Comparison of ENCODE assay signal across 21 cellular contexts in genomic region chr16:911604-912321, GRCh38.
"Had no signal": no experiment of that assay in that cellular context is flagged by ENCODE, and none has a peak within 500 bp of the region (broad histone marks: within the 10 kb centered on the region; RNA-seq: fewer than 3 reads in every experiment).

No MANE protein-coding gene starts in this region.

- H3K27me3 ChIP-seq: adrenal gland, breast epithelium, right atrium auricular region, transverse colon had no signal

- H3K9me3 Mint-ChIP-seq: naive B cell; stimulated activated naive CD8-positive, alpha-beta T cell treated with anti-CD3 and anti-CD28 coated beads, Interleukin-15, Interleukin-2, amounts not matched to agents 100 ng/mL and 50 ng/mL, for 24 hours; T-cell had no signal

- ATAC-seq: activated CD8-positive, alpha-beta T cell treated with anti-CD3 and anti-CD28 coated beads, Interleukin-2, amount 10 ng/mL, durations not matched to agents 7 days and 5 days; left lobe of liver; lower lobe of right lung; psoas muscle; T-cell had no signal

- H3K27me3 Mint-ChIP-seq: activated naive CD8-positive, alpha-beta T cell; naive B cell; stimulated activated naive CD8-positive, alpha-beta T cell treated with anti-CD3 and anti-CD28 coated beads, Interleukin-15, Interleukin-2, amounts not matched to agents 100 ng/mL and 50 ng/mL, for 24 hours; T-cell had no signal

- H3K27ac Mint-ChIP-seq: activated CD8-positive, alpha-beta T cell treated with anti-CD3 and anti-CD28 coated beads, Interleukin-2, amount 10 ng/mL, durations not matched to agents 7 days and 5 days; activated naive CD8-positive, alpha-beta T cell; endodermal cell; stimulated activated naive CD8-positive, alpha-beta T cell treated with anti-CD3 and anti-CD28 coated beads, Interleukin-15, Interleukin-2, amounts not matched to agents 100 ng/mL and 50 ng/mL, for 24 hours; T-cell; T-helper 2 cell treated with Interferon-gamma antibody and Interleukin-4, amounts not matched to agents 5 μg/mL and 100 μg/mL, for 36 hours had no signal

- H3K36me3 ChIP-seq: adrenal gland, breast epithelium had no signal

- H3K4me3 ChIP-seq: adrenal gland, breast epithelium, coronary artery, lower lobe of right lung, psoas muscle, right atrium auricular region, transverse colon had no signal

- DNase-seq: activated CD4-positive, alpha-beta T cell treated with anti-CD3 and anti-CD28 coated beads, Interleukin-2, amount 50 U/mL, for 1 hour; activated CD4-positive, CD25-positive, alpha-beta regulatory T cell treated with anti-CD3 and anti-CD28 coated beads, Interleukin-2, amount 50 U/mL, for 72 hours; activated CD8-positive, alpha-beta T cell treated with anti-CD3 and anti-CD28 coated beads, Interleukin-2, amount 10 ng/mL, durations not matched to agents 7 days and 5 days; adrenal gland; endodermal cell; kidney; lower lobe of right lung; naive B cell; psoas muscle; stimulated activated CD4-positive, alpha-beta T cell treated with anti-CD3 and anti-CD28 coated beads, Interleukin-12 subunit alpha, Interleukin-12 subunit beta, amount 100 ng/mL, for 4 hours; T-cell; transverse colon had no signal

- H3K4me3 Mint-ChIP-seq: activated CD8-positive, alpha-beta T cell treated with anti-CD3 and anti-CD28 coated beads, Interleukin-2, amount 10 ng/mL, durations not matched to agents 7 days and 5 days; activated naive CD8-positive, alpha-beta T cell; endodermal cell; naive B cell; stimulated activated naive CD8-positive, alpha-beta T cell treated with anti-CD3 and anti-CD28 coated beads, Interleukin-15, Interleukin-2, amounts not matched to agents 100 ng/mL and 50 ng/mL, for 24 hours; T-cell; T-helper 2 cell treated with Interferon-gamma antibody and Interleukin-4, amounts not matched to agents 5 μg/mL and 100 μg/mL, for 36 hours had no signal

- H3K4me1 Mint-ChIP-seq: endodermal cell, T-cell had no signal

- H3K27ac ChIP-seq: adrenal gland, breast epithelium, coronary artery, epithelial cell of prostate, lower lobe of right lung, psoas muscle, right atrium auricular region, transverse colon, VCaP had no signal

- H3K9me3 ChIP-seq: adrenal gland, lower lobe of right lung, psoas muscle had no signal

- H3K4me1 ChIP-seq: adrenal gland, breast epithelium, lower lobe of right lung, psoas muscle, right atrium auricular region, transverse colon had no signal
